ENCODE assay signal across 12 cellular contexts in genomic region chr9:72521416-72521815, GRCh38. TPM values are rescaled to one million over a fixed set of nuclear protein-coding genes. Genes with fewer than 3 reads are reported as not detected.
"Had no signal": no experiment of that assay in that cellular context is flagged by ENCODE, and none has a peak within 500 bp of the region (broad histone marks: within the 10 kb centered on the region; RNA-seq: fewer than 3 reads in every experiment).

TMC1 (plus strand) TSS chr9:72521608; CDS start chr9:72648649, 127,041 bp downstream.

RNA-seq across cellular contexts. Expression of gene TMC1, which starts in this region (rescaled TPM):
- total RNA-seq: activated CD4-positive, alpha-beta memory T cell treated with anti-CD3 and anti-CD28 coated beads for 36 hours; activated CD4-positive, alpha-beta T cell treated with anti-CD3 and anti-CD28 coated beads for 36 hours; activated CD4-positive, alpha-beta T cell treated with anti-CD3 and anti-CD28 coated beads, Interleukin-2, amount 10 ng/mL, durations not matched to agents 24 days and 14 days; activated CD8-positive, alpha-beta memory T cell treated with anti-CD3 and anti-CD28 coated beads for 36 hours; activated CD8-positive, alpha-beta memory T cell treated with anti-CD3 and anti-CD28 coated beads, Interleukin-2, amount 10 ng/mL, durations not matched to agents 7 days and 5 days; activated CD8-positive, alpha-beta T cell treated with anti-CD3 and anti-CD28 coated beads, Interleukin-2, amount 10 ng/mL, durations not matched to agents 7 days and 5 days; activated T-helper 1 cell treated with anti-CD3 and anti-CD28 coated beads, Interleukin-12 subunit alpha, Interleukin-12 subunit beta, Interleukin-2, Interleukin-4 antibody, amounts not matched to agents 30 ng/mL and 10 ng/mL and 1 ng/mL, durations not matched to agents 14 hours and 24 hours and 36 hours; astrocyte; bronchial epithelial cell; gastroesophageal sphincter; T-cell had no signal
- polyA plus RNA-seq: endothelial cell of umbilical vein had no signal
